8 cellular contexts compared by ENCODE assay signal in the genomic region with DNA sequence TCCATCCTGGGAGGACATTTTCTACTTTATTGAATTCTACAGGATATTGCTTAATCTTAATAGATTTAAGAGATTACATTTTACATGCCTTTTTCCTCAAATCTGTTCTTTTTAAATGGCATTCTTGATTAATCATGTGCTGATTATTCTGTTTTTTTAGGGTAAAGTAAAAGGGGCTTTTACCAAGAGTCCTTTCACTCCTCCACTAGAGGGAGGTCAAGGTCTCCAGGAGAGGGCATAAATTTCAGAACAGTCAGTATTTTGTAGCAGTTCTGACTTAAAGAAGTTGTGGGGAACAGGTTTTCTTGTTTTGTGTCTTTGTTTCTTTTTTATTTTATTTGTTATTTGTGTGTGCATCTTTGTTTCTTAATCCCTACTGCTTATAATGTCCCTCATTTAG. TPM values are rescaled to one million over a fixed set of nuclear protein-coding genes. Genes with fewer than 3 reads are reported as not detected.
A peak's percentile ranks its signal among the peaks of the same experiment; 100 is the strongest.
DNase-seq lines count a peak whose midpoint lies in the region; ATAC-seq, FAIRE-seq and TF ChIP-seq lines count a peak whose summit lies in the region.

No MANE protein-coding gene starts in this region.

- in situ Hi-C loops in GM12878 (cut with MboI): no loop called here
- in situ Hi-C loops in HAP-1 (cut with MboI; ENCODE audit: low sequenced_read_pairs): no loop called here

- TF ChIP-seq POLR2A in GM12878 (IDR thresholded peaks at IDR 0.05; ENCODE audit: low read depth, low read length): no peak

- peak; percentile 75 for ATAC-seq in GM12878
- peak; percentile 72 for ATAC-seq in left lobe of liver

- TF ChIP-seq CTCF in GM12878 (IDR thresholded peaks at IDR 0.05 in 2 of 3, conservative IDR thresholded peaks at IDR 0.05 in 1 of 3; ENCODE audit: control insufficient read depth in 2 of 3, extremely low read depth in 1 of 3, insufficient read depth in 1 of 3, low read depth in 3 of 3, low read length in 3 of 3): peak; percentile 37 to 47 (median 47)

- H3K4me2 ChIP-seq in GM12878 (ENCODE audit: control insufficient read depth, insufficient read depth): no peak overlapping the region

- no peak for FAIRE-seq in GM12878 (lab: Jason Lieb, UNC)

- H3K9ac ChIP-seq in GM12878 (ENCODE audit: control insufficient read depth, insufficient read depth, low read length): no peak overlapping the region

- no peaks in the 10 kb centered on the region for H3K27me3 ChIP-seq in GM12878 (replicated peaks in 1 of 2; ENCODE audit: control insufficient read depth in 2 of 2, insufficient read depth in 2 of 2, low read length in 1 of 2)
- no peaks in the 10 kb centered on the region for H3K27me3 ChIP-seq in HAP-1 (ENCODE audit: low read depth)

- peak; percentile 40; the same call in 1 of the 2 replicates for TF ChIP-seq RAD21 in GM12878 (IDR thresholded peaks at IDR 0.05; ENCODE audit: insufficient read depth, low read depth, low read length)

- no peaks in the 10 kb centered on the region for H3K9me3 ChIP-seq in GM12878 (replicated peaks; ENCODE audit: control insufficient read depth, insufficient read depth, low read length)
- H3K9me3 ChIP-seq in HAP-1: no peaks in the 10 kb centered on the region

- POLR2A ChIA-PET in GM12878 (lab: Charles Lee): no interaction called here

- CTCF ChIA-PET in GM12878 (lab: Yijun Ruan, JAX): no interaction called here

- H3K27ac ChIP-seq in GM12878 (ENCODE audit: control insufficient read depth, insufficient read depth): no peak overlapping the region

- RAD21 ChIA-PET in GM12878 (lab: Charles Lee; ENCODE audit: unreplicated experiment): no interaction called here

- H3K4me3 ChIP-seq in Jurkat, Clone E6-1 (ENCODE audit: low read length): no peak overlapping the region
- H3K4me3 ChIP-seq in GM12878 (no peak overlapping the region), HAP-1 (no peak overlapping the region)

- H4K20me1 ChIP-seq in GM12878 (ENCODE audit: control insufficient read depth, insufficient read depth): no peaks in the 10 kb centered on the region

- BruUV-seq in GM12878 (replicated peaks; lab: Mats Ljungman, UMichigan): no TSS peak

- H2AFZ ChIP-seq in GM12878 (ENCODE audit: control insufficient read depth, low read depth, low read length): no peak overlapping the region

- peaks cover 12% of the 10 kb centered on the region; the same call in 1 of the 2 replicates for H3K4me1 ChIP-seq in GM12878 (ENCODE audit: control insufficient read depth, insufficient read depth, low read length)
- H3K4me1 ChIP-seq in HAP-1: no peaks in the 10 kb centered on the region

- SMC1A ChIA-PET in GM12878 (lab: Charles Lee; ENCODE audit: uncharacterized antibody, unreplicated experiment): no interaction called here

- H3K36me3 ChIP-seq in GM12878 (ENCODE audit: control insufficient read depth in 2 of 2, insufficient read depth in 2 of 2, low read length in 1 of 2) (peaks cover 0 to 36% of the 10 kb centered on the region in 2 experiments), HAP-1 (replicated peaks) (peaks cover 94% of the 10 kb centered on the region)

- no peaks in the 10 kb centered on the region for H3K79me2 ChIP-seq in GM12878 (ENCODE audit: control insufficient read depth, insufficient read depth, low read length)

- no peak for TF ChIP-seq EP300 in GM12878 (IDR thresholded peaks at IDR 0.05; ENCODE audit: borderline replicate concordance in 1 of 2, control insufficient read depth in 1 of 2, low read depth in 2 of 2, low read length in 2 of 2)

- DNase-seq in GM04504 (ENCODE audit: low read depth): peak; percentile 3
- peak; percentile 16 for DNase-seq in Jurkat, Clone E6-1 (ENCODE audit: low read depth, low spot score)
- no peak for DNase-seq in GM12878 (ENCODE audit: low read depth, low spot score)
- no peak for DNase-seq in left lobe of liver (ENCODE audit: low spot score)
- no peak for DNase-seq in HAP-1 (ENCODE audit: low spot score in 2 of 2)
- no peak for DNase-seq in activated effector memory CD4-positive, alpha-beta T cell treated with Interleukin-2 at 50 U/mL for 16 hours
- DNase-seq in NCI-H187 (lab: John Stamatoyannopoulos, UW): no peak
- no peak for DNase-seq in posterior vena cava (ENCODE audit: low spot score)

- intact Hi-C loops in GM12878 (cut with micrococcal nuclease; ENCODE audit: unreplicated experiment) (loop anchor here (5.0 kb wide), 1 partner anchor 166 kb away; no protein-coding TSS in a partner anchor), posterior vena cava (cut with DNase I) (loop anchor here in 1 of 2 donors (10.0 kb wide), 1 partner anchor 98 kb away; no protein-coding TSS in a partner anchor)

TF ChIP-seq in GM12878, 131 proteins besides CTCF, POLR2A, EP300 and RAD21:
- TF ChIP-seq ZNF592 (IDR thresholded peaks at IDR 0.05) (no peak), SMC3 (IDR thresholded peaks at IDR 0.05; ENCODE audit: borderline replicate concordance, low read length) (peak; percentile 9; the same call in 1 of the 2 replicates), GABPA (IDR thresholded peaks at IDR 0.05; ENCODE audit: low read depth) (no peak), PML (IDR thresholded peaks at IDR 0.05; ENCODE audit: low read length) (no peak), FOXM1 (IDR thresholded peaks at IDR 0.05; ENCODE audit: low read depth, low read length) (no peak)

RNA-seq across cellular contexts. Expression of gene WDR75, which starts 25.4 kb away (rescaled TPM):
- polyA plus RNA-seq in Jurkat, Clone E6-1 (2012; ENCODE audit: insufficient read depth, insufficient read length): 51.1 TPM
- total RNA-seq in GM12878 (2013; cell fraction: nucleolus; rRNA removed): 174 and 201 TPM in 2 replicates
- total RNA-seq in GM12878 (2014; rRNA removed) (77.9 and 86.9 TPM in 2 replicates), GM12878 (2014; rRNA removed; fragmentation: Illumina TruSeq; extraction: Trizol) (72.9 and 75.9 TPM in 2 replicates), GM12878 (2021) (50.5 and 56.7 TPM in 2 replicates), left lobe of liver (9.0 TPM), posterior vena cava (10 to 100 TPM; 27.3 to 28.3 TPM)
- 17.2 TPM for polyA plus RNA-seq in GM12878 (2011; ENCODE audit: low read depth)
- polyA plus RNA-seq in GM12878 (2011; rRNA removed) (98.5 and 148 TPM in 2 replicates), GM12878 (2014; fragmentation: Illumina TruSeq; extraction: Trizol) (87.6 and 100 TPM in 2 replicates), GM12878 (2014; fragmentation: Nextera tagmentation; extraction: Ambion mirVana) (10 to 100 TPM; 53.1 to 55.2 TPM), GM12878 (2014; rRNA removed) (45.3 and 59.1 TPM in 2 replicates), GM12878 (2016; fragmentation: Nextera tagmentation; extraction: Ambion mirVana) (10 to 100 TPM; 69.2 to 73.9 TPM)
- 31.9 and 39.6 TPM in 2 replicates for polyA plus RNA-seq in GM12878 (2011; cell fraction: cytosol; rRNA removed)
- polyA plus RNA-seq in GM12878 (2011; cell fraction: nucleus; rRNA removed): 110 and 122 TPM in 2 replicates
- 25.3 and 32.0 TPM in 2 replicates for polyA plus RNA-seq in GM12878 (2012)
- 89.7 and 98.2 TPM in 2 replicates for polyA minus RNA-seq in GM12878 (2011; rRNA and poly(A)+ RNA removed)
- polyA minus RNA-seq in GM12878 (2011; cell fraction: cytosol; rRNA and poly(A)+ RNA removed): 14.6 and 23.1 TPM in 2 replicates
- 161 and 167 TPM in 2 replicates for polyA minus RNA-seq in GM12878 (2011; cell fraction: nucleus; rRNA and poly(A)+ RNA removed)

Comparison
In these comparisons a context has a peak if more than half of its experiments do, and no peak if none do; other contexts are left out.
1. DNase-seq: peak in GM04504 (single experiment) and Jurkat, Clone E6-1 (single experiment); none in GM12878 (single experiment), left lobe of liver (single experiment), HAP-1 (0 of 2), activated effector memory CD4-positive, alpha-beta T cell treated with Interleukin-2 at 50 U/mL for 16 hours (single experiment), NCI-H187 (0 of 2) and posterior vena cava (single experiment).